In the genomic region with DNA sequence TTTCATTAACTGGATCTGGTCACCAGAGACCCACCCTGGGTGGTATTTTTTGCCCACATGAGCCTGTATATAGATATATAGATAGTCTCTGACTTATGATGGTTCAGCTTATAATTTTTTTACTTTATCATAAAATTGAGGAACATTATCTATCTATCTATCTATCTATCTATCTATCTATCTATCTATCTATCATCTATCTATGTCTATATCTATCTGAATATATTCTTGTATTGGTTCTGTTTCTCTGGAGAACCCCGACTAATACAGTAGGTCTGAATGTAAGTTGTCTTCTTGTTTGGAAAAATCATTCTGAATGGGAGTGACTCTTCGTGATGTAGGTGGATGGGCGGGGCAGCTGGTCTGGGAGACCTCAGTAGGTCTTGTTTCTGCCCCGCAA, we compare ENCODE assay signal across 35 cellular contexts. TPM values are rescaled to one million over a fixed set of nuclear protein-coding genes. Genes with fewer than 3 reads are reported as not detected.
"Had no signal": no experiment of that assay in that cellular context is flagged by ENCODE, and none has a peak within 500 bp of the region (broad histone marks: within the 10 kb centered on the region; RNA-seq: fewer than 3 reads in every experiment).

No MANE protein-coding gene starts in this region.

- ATAC-seq: activated T-helper 17 cell treated with anti-CD3 and anti-CD28 coated beads, Interleukin-2, amount 50 U/mL, for 72 hours; body of pancreas; effector memory CD8-positive, alpha-beta T cell; gastroesophageal sphincter; left cardiac atrium; left ventricle myocardium superior; right lobe of liver; WTC11 had no signal

- H3K27me3 Mint-ChIP-seq: activated CD4-positive, alpha-beta T cell treated with anti-CD3 and anti-CD28 coated beads, Interleukin-2, amount 10 ng/mL, durations not matched to agents 7 days and 5 days; activated naive CD4-positive, alpha-beta T cell treated with anti-CD3 and anti-CD28 coated beads, Interleukin-2, amount 50 U/mL, for 24 hours; activated T-helper 17 cell treated with anti-CD3 and anti-CD28 coated beads, Interleukin-2, amount 50 U/mL, for 72 hours; progenitor cell of endocrine pancreas had no signal

- H3K36me3 Mint-ChIP-seq: activated naive CD4-positive, alpha-beta T cell treated with anti-CD3 and anti-CD28 coated beads, Interleukin-2, amount 50 U/mL, for 24 hours; mesothelial cell of epicardium; naive B cell; WTC11 had no signal

- H3K27me3 ChIP-seq: body of pancreas, ovary, right lobe of liver, tibial nerve had no signal

- H3K9me3 Mint-ChIP-seq: activated CD4-positive, alpha-beta memory T cell treated with anti-CD3 and anti-CD28 coated beads, Interleukin-2, amount 10 ng/mL, durations not matched to agents 7 days and 5 days; activated CD4-positive, alpha-beta T cell treated with anti-CD3 and anti-CD28 coated beads, Interleukin-2, amount 10 ng/mL, durations not matched to agents 7 days and 5 days; activated naive CD4-positive, alpha-beta T cell treated with anti-CD3 and anti-CD28 coated beads, Interleukin-2, amount 50 U/mL, for 24 hours; activated T-cell treated with anti-CD3 and anti-CD28 coated beads, Interleukin-2, amount 50 U/mL, for 24 hours; activated T-helper 17 cell treated with anti-CD3 and anti-CD28 coated beads, Interleukin-2, amount 50 U/mL, for 72 hours; effector memory CD8-positive, alpha-beta T cell; mesothelial cell of epicardium; naive B cell; nephron progenitor cell; WTC11 had no signal

- H3K4me3 Mint-ChIP-seq: activated CD4-positive, alpha-beta memory T cell treated with anti-CD3 and anti-CD28 coated beads, Interleukin-2, amount 10 ng/mL, durations not matched to agents 7 days and 5 days; activated CD4-positive, alpha-beta T cell treated with anti-CD3 and anti-CD28 coated beads, Interleukin-2, amount 10 ng/mL, durations not matched to agents 7 days and 5 days; activated naive CD4-positive, alpha-beta T cell treated with anti-CD3 and anti-CD28 coated beads, Interleukin-2, amount 50 U/mL, for 24 hours; activated T-cell treated with anti-CD3 and anti-CD28 coated beads, Interleukin-2, amount 50 U/mL, for 24 hours; activated T-helper 17 cell treated with anti-CD3 and anti-CD28 coated beads, Interleukin-2, amount 50 U/mL, for 72 hours; effector memory CD8-positive, alpha-beta T cell; mesothelial cell of epicardium; nephron progenitor cell; WTC11 had no signal

- H3K27ac ChIP-seq: body of pancreas, coronary artery, gastroesophageal sphincter, right lobe of liver had no signal

- H3K27ac Mint-ChIP-seq: activated CD4-positive, alpha-beta memory T cell treated with anti-CD3 and anti-CD28 coated beads, Interleukin-2, amount 10 ng/mL, durations not matched to agents 7 days and 5 days; activated naive CD4-positive, alpha-beta T cell treated with anti-CD3 and anti-CD28 coated beads, Interleukin-2, amount 50 U/mL, for 24 hours; activated T-helper 17 cell treated with anti-CD3 and anti-CD28 coated beads, Interleukin-2, amount 50 U/mL, for 72 hours; effector memory CD8-positive, alpha-beta T cell; mesothelial cell of epicardium; progenitor cell of endocrine pancreas; WTC11 had no signal

- H3K36me3 ChIP-seq: gastroesophageal sphincter, ovary, right lobe of liver, tibial nerve had no signal

- H3K9me3 ChIP-seq: body of pancreas, gastroesophageal sphincter, ovary, right lobe of liver, tibial nerve had no signal

- FAIRE-seq: keratinocyte had no signal

- H3K4me3 ChIP-seq: body of pancreas, coronary artery, gastroesophageal sphincter, ovary, right lobe of liver, tibial nerve had no signal

- DNase-seq: activated CD4-positive, alpha-beta memory T cell treated with anti-CD3 and anti-CD28 coated beads, Interleukin-2, amount 10 ng/mL, durations not matched to agents 7 days and 5 days; activated CD4-positive, alpha-beta T cell treated with anti-CD3 and anti-CD28 coated beads for 1 hour; activated CD4-positive, alpha-beta T cell treated with anti-CD3 and anti-CD28 coated beads, Interleukin-2, amount 10 ng/mL, durations not matched to agents 7 days and 5 days; activated CD8-positive, alpha-beta memory T cell treated with anti-CD3 and anti-CD28 coated beads, Interleukin-2, amount 50 U/mL, for 48 hours; activated gamma-delta T cell treated with Interleukin-2 at 50 U/mL for 16 hours; activated T-cell treated with anti-CD3 and anti-CD28 coated beads, Interleukin-2, amount 50 U/mL, for 24 hours; anterior cingulate cortex; body of pancreas; effector memory CD8-positive, alpha-beta T cell; erythroblast; head of caudate nucleus; hippocampal formation; left cardiac atrium; left ventricle myocardium superior; naive B cell; nephron progenitor cell; ovary; right lobe of liver; stimulated activated CD4-positive, alpha-beta T cell treated with anti-CD3 and anti-CD28 coated beads, Interleukin-2, amount 100 ng/mL, for 48 hours; stimulated activated naive CD4-positive, alpha-beta T cell treated with Interleukin-2 at 50 U/mL for 16 hours had no signal

RNA-seq across cellular contexts. Expression of gene RAB44, which starts 32.4 kb away (rescaled TPM):
- total RNA-seq: cerebellum, fibroblast of villous mesenchyme, lung microvascular endothelial cell, progenitor cell of endocrine pancreas, renal cortical epithelial cell, skeletal muscle tissue had no signal
- polyA plus RNA-seq: fibroblast of lung had no signal
